1 cellular context compared by ENCODE assay signal in genomic region chr2:217695033-217695520, GRCh38.
TF ChIP-seq lines count a peak whose summit lies in the region.

No MANE protein-coding gene starts in this region.

TF ChIP-seq in SK-N-SH treated with all-trans-retinoic acid at 6 μM for 48 hours, 23 proteins besides CTCF, POLR2A, EP300 and RAD21 (continued from another document):
- TF ChIP-seq POU6F1 (CRISPR knock-in tag; IDR thresholded peaks at IDR 0.05; ENCODE audit: borderline replicate concordance, low read depth) (no peak), ZNF565 (CRISPR knock-in tag; conservative IDR thresholded peaks at IDR 0.05; ENCODE audit: low read depth) (no peak), SNAI2 (CRISPR knock-in tag; IDR thresholded peaks at IDR 0.05) (no peak), OSR1 (CRISPR knock-in tag; IDR thresholded peaks at IDR 0.05) (no peak), PATZ1 (CRISPR knock-in tag; IDR thresholded peaks at IDR 0.05; ENCODE audit: borderline replicate concordance) (no peak), ARNTL (CRISPR knock-in tag; IDR thresholded peaks at IDR 0.05; ENCODE audit: borderline replicate concordance, low read depth) (no peak), TOX (CRISPR knock-in tag; IDR thresholded peaks at IDR 0.05; ENCODE audit: borderline replicate concordance) (no peak), ZNF70 (CRISPR knock-in tag; IDR thresholded peaks at IDR 0.05) (no peak), ZFP3 (CRISPR knock-in tag; IDR thresholded peaks at IDR 0.05) (no peak)
